ENCODE assay signal across 8 cellular contexts in genomic region chr19:17216058-17216670, GRCh38. TPM values are rescaled to one million over a fixed set of nuclear protein-coding genes. Genes with fewer than 3 reads are reported as not detected.
DNase-seq lines count a peak whose midpoint lies in the region; ATAC-seq lines count a peak whose summit lies in the region.

No MANE protein-coding gene starts in this region.

- no peaks in the 10 kb centered on the region for H3K9me3 Mint-ChIP-seq in CD4-positive, CD25-positive, alpha-beta regulatory T cell
- no peaks in the 10 kb centered on the region for H3K9me3 Mint-ChIP-seq in dendritic cell treated with granulocyte-macrophage colony-stimulating factor and Interleukin-4, amounts not matched to agents 40 ng/mL and 50 ng/mL, for 4 days

- no peak for ATAC-seq in CD4-positive, CD25-positive, alpha-beta regulatory T cell (ENCODE audit: low read depth in 2 of 2)

- no peaks in the 10 kb centered on the region for H3K9me3 ChIP-seq in CD4-positive, CD25-positive, alpha-beta regulatory T cell (ENCODE audit: control insufficient read depth in 2 of 2, low read length in 2 of 2)
- H3K9me3 ChIP-seq in neuron (ENCODE audit: low read length): no peaks in the 10 kb centered on the region

- peak overlapping the region; percentile 92 for H3K27ac ChIP-seq in CD4-positive, CD25-positive, alpha-beta regulatory T cell (ENCODE audit: insufficient read depth, low read length, poor library complexity, severe bottlenecking)

- peaks cover 18% of the 10 kb centered on the region for H3K4me1 ChIP-seq in CD4-positive, CD25-positive, alpha-beta regulatory T cell (ENCODE audit: control insufficient read depth, insufficient read depth, low read length, poor library complexity, severe bottlenecking)
- H3K4me1 ChIP-seq in neuron (ENCODE audit: insufficient read depth, low read length): peaks cover 8% of the 10 kb centered on the region

- no peak overlapping the region for H3K4me3 ChIP-seq in CD4-positive, CD25-positive, alpha-beta regulatory T cell (ENCODE audit: low read depth, low read length)
- peak overlapping the region; percentile 76 for H3K4me3 ChIP-seq in neuron (ENCODE audit: low read length)

- H3K27me3 Mint-ChIP-seq in CD4-positive, CD25-positive, alpha-beta regulatory T cell: peaks cover 5% of the 10 kb centered on the region
- H3K27me3 Mint-ChIP-seq in dendritic cell treated with granulocyte-macrophage colony-stimulating factor and Interleukin-4, amounts not matched to agents 40 ng/mL and 50 ng/mL, for 4 days: no peaks in the 10 kb centered on the region

- intact Hi-C loops in dendritic cell treated with granulocyte-macrophage colony-stimulating factor and Interleukin-4, amounts not matched to agents 40 ng/mL and 50 ng/mL, for 4 days (cut with micrococcal nuclease): no loop called here

- no peak for DNase-seq in CD4-positive, CD25-positive, alpha-beta regulatory T cell
- DNase-seq in NAMALWA (ENCODE audit: low spot score) (peak; percentile 15), Ammon's horn (ENCODE audit: low spot score) (no peak), NCI-H1930 (lab: John Stamatoyannopoulos, UW) (no peak), NCI-H2171 (lab: John Stamatoyannopoulos, UW) (no peak)
- DNase-seq in stimulated activated CD4-positive, alpha-beta T cell treated with anti-CD3 and anti-CD28 coated beads, Interleukin-4, amount 100 ng/mL, for 24 hours: no peak

- H3K36me3 Mint-ChIP-seq in CD4-positive, CD25-positive, alpha-beta regulatory T cell: peaks cover 29% of the 10 kb centered on the region
- H3K36me3 Mint-ChIP-seq in dendritic cell treated with granulocyte-macrophage colony-stimulating factor and Interleukin-4, amounts not matched to agents 40 ng/mL and 50 ng/mL, for 4 days (ENCODE audit: low read depth): peaks cover 68% of the 10 kb centered on the region

- no peaks in the 10 kb centered on the region for H3K27me3 ChIP-seq in CD4-positive, CD25-positive, alpha-beta regulatory T cell (ENCODE audit: control insufficient read depth, insufficient read depth, low read length)
- no peaks in the 10 kb centered on the region for H3K27me3 ChIP-seq in neuron (ENCODE audit: insufficient read depth, low read length)

- H3K4me3 Mint-ChIP-seq in CD4-positive, CD25-positive, alpha-beta regulatory T cell: peak overlapping the region; percentile 90 to 94 (median 92)
- peak overlapping the region; percentile 79 for H3K4me3 Mint-ChIP-seq in dendritic cell treated with granulocyte-macrophage colony-stimulating factor and Interleukin-4, amounts not matched to agents 40 ng/mL and 50 ng/mL, for 4 days

- H2AFZ ChIP-seq in neuron (ENCODE audit: low read depth, low read length): no peak overlapping the region

- peak overlapping the region; percentile 93 to 97 (median 95) for H3K27ac Mint-ChIP-seq in CD4-positive, CD25-positive, alpha-beta regulatory T cell
- peak overlapping the region; percentile 96 for H3K27ac Mint-ChIP-seq in dendritic cell treated with granulocyte-macrophage colony-stimulating factor and Interleukin-4, amounts not matched to agents 40 ng/mL and 50 ng/mL, for 4 days

- H3K36me3 ChIP-seq in CD4-positive, CD25-positive, alpha-beta regulatory T cell (ENCODE audit: control insufficient read depth, insufficient read depth, low read length): peaks cover 19% of the 10 kb centered on the region
- H3K36me3 ChIP-seq in neuron (ENCODE audit: insufficient read depth, low read length): peaks cover 30% of the 10 kb centered on the region

- H3K4me1 Mint-ChIP-seq in CD4-positive, CD25-positive, alpha-beta regulatory T cell: peaks cover 3 to 20% (median 10%) of the 10 kb centered on the region in 4 donors
- peaks cover 36% of the 10 kb centered on the region for H3K4me1 Mint-ChIP-seq in dendritic cell treated with granulocyte-macrophage colony-stimulating factor and Interleukin-4, amounts not matched to agents 40 ng/mL and 50 ng/mL, for 4 days (ENCODE audit: low read depth)

RNA-seq across cellular contexts. Expression of gene USE1, which starts 1.0 kb away (rescaled TPM):
- total RNA-seq in CD4-positive, CD25-positive, alpha-beta regulatory T cell: 27.1 TPM
- 10 to 100 TPM; 43.9 to 53.7 (median 50.1) TPM for polyA plus RNA-seq in CD4-positive, CD25-positive, alpha-beta regulatory T cell

RNA-seq across cellular contexts. Expression of gene OCEL1, which starts 9.9 kb away (rescaled TPM):
- 23.3 TPM for total RNA-seq in CD4-positive, CD25-positive, alpha-beta regulatory T cell
- 10 to 100 TPM; 34.0 to 51.0 (median 47.1) TPM for polyA plus RNA-seq in CD4-positive, CD25-positive, alpha-beta regulatory T cell

RNA-seq across cellular contexts. Expression of gene NR2F6, which starts 29.6 kb away (rescaled TPM):
- total RNA-seq in CD4-positive, CD25-positive, alpha-beta regulatory T cell: 0.52 TPM
- 1 to 10 TPM in 2 of 4 donors, under 1 TPM in 2; 0.81 to 3.2 (median 1.5) TPM for polyA plus RNA-seq in CD4-positive, CD25-positive, alpha-beta regulatory T cell

RNA-seq across cellular contexts. Expression of gene USHBP1, which starts 48.4 kb away (rescaled TPM):
- not detected for total RNA-seq in CD4-positive, CD25-positive, alpha-beta regulatory T cell
- polyA plus RNA-seq in CD4-positive, CD25-positive, alpha-beta regulatory T cell: not detected

RNA-seq across cellular contexts. Expression of gene BABAM1, which starts 51.1 kb away (rescaled TPM):
- total RNA-seq in CD4-positive, CD25-positive, alpha-beta regulatory T cell: 82.3 TPM
- 100 to 1,000 TPM; 111 to 140 (median 124) TPM for polyA plus RNA-seq in CD4-positive, CD25-positive, alpha-beta regulatory T cell
